15 cellular contexts compared by ENCODE assay signal in the genomic region with DNA sequence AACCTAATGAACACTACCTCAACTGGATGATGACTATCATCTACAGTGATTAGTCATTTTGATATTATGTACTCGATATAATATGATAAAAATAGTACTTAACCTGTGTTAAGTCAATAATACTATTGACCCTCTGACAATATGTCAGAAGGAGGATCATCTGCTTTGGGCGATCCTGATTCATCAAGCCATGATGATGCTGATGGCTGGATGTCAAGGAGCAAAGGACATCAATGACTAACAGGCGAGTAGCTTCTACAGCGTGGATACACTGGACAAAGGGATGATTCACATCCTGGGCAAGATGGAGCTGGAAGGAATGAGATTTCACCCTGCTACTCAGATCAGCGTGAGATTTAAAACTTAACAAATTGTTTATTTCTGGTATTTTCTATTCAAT.
DNase-seq lines count a peak whose midpoint lies in the region; ATAC-seq and TF ChIP-seq lines count a peak whose summit lies in the region.
"Had no signal": no experiment of that assay in that cellular context is flagged by ENCODE, and none has a peak within 500 bp of the region (broad histone marks: within the 10 kb centered on the region; RNA-seq: fewer than 3 reads in every experiment).

No MANE protein-coding gene starts in this region.

- no peaks in the 10 kb centered on the region for H3K27me3 ChIP-seq in brain microvascular endothelial cell (replicated peaks)
- H3K27me3 ChIP-seq in kidney epithelial cell (ENCODE audit: control insufficient read depth, insufficient read depth, low read length): no peaks in the 10 kb centered on the region
- no peaks in the 10 kb centered on the region for H3K27me3 ChIP-seq in lower lobe of right lung (ENCODE audit: low read depth)
- H3K27me3 ChIP-seq: body of pancreas, right lobe of liver, tibial nerve had no signal

- H3K4me3 ChIP-seq in brain microvascular endothelial cell (ENCODE audit: low read depth, low read length) (no peak overlapping the region), kidney epithelial cell (ENCODE audit: low read depth, low read length) (no peak overlapping the region), lower lobe of right lung (no peak overlapping the region)
- H3K4me3 ChIP-seq: body of pancreas, right lobe of liver, tibial nerve had no signal

- no peaks in the 10 kb centered on the region for H3K9me3 ChIP-seq in lower lobe of right lung
- H3K9me3 ChIP-seq: body of pancreas, right lobe of liver, tibial nerve had no signal

- peak overlapping the region; percentile 36 for H3K27ac ChIP-seq in brain microvascular endothelial cell
- H3K27ac ChIP-seq in lower lobe of right lung: no peak overlapping the region
- H3K27ac ChIP-seq: body of pancreas, C4-2B, right lobe of liver, tibial nerve had no signal

- no peaks in the 10 kb centered on the region for H3K36me3 ChIP-seq in brain microvascular endothelial cell (replicated peaks)
- no peaks in the 10 kb centered on the region for H3K36me3 ChIP-seq in kidney epithelial cell (ENCODE audit: control insufficient read depth, insufficient read depth, low read length)
- H3K36me3 ChIP-seq in lower lobe of right lung: no peaks in the 10 kb centered on the region
- H3K36me3 ChIP-seq: right lobe of liver, tibial nerve had no signal

- H3K4me1 ChIP-seq in lower lobe of right lung: no peaks in the 10 kb centered on the region
- H3K4me1 ChIP-seq: body of pancreas, right lobe of liver, tibial nerve had no signal

- DNase-seq in AG08396 (ENCODE audit: low spot score) (peak; percentile 31), HT1080 (ENCODE audit: low read depth) (peak; percentile 90), brain microvascular endothelial cell (peak; percentile 79), kidney epithelial cell (ENCODE audit: low read depth) (peak; percentile 55), cerebellum (ENCODE audit: low spot score) (no peak), lower lobe of right lung (no peak), left cardiac atrium (no peak)
- DNase-seq in activated CD4-positive, CD25-positive, alpha-beta regulatory T cell treated with anti-CD3 and anti-CD28 coated beads, Interleukin-2, amount 50 U/mL, for 72 hours: no peak
- DNase-seq: activated T-cell treated with anti-CD3 and anti-CD28 coated beads, Interleukin-2, amount 50 U/mL, for 1 hour; body of pancreas; GDM1; NCI-H748 treated with DMSO at 0.1 percent for 48 hours; right lobe of liver had no signal

- TF ChIP-seq CTCF in brain microvascular endothelial cell (IDR thresholded peaks at IDR 0.05; ENCODE audit: low read depth, low read length, missing control alignments) (no peak), kidney epithelial cell (IDR thresholded peaks at IDR 0.05; ENCODE audit: insufficient read depth, low read length, poor library complexity, severe bottlenecking) (no peak), lower lobe of right lung (IDR thresholded peaks at IDR 0.05) (no peak)

- intact Hi-C loops in lower lobe of right lung (cut with DNase I): no loop called here
- intact Hi-C loops in left cardiac atrium (cut with DNase I): no loop called here

- in situ Hi-C loops in brain microvascular endothelial cell (cut with HindIII; ENCODE audit: low pct_ligation_motif_present, low sequenced_read_pairs): no loop called here

- ATAC-seq in lower lobe of right lung (no peak), left cardiac atrium (no peak)
- ATAC-seq: body of pancreas had no signal

Comparison
In these comparisons a context has a peak if more than half of its experiments do, and no peak if none do; other contexts are left out.
1. DNase-seq: peak in AG08396 (single experiment), HT1080 (single experiment), brain microvascular endothelial cell (single experiment) and kidney epithelial cell (single experiment); none in cerebellum (single experiment), lower lobe of right lung (single experiment), left cardiac atrium (single experiment) and activated CD4-positive, CD25-positive, alpha-beta regulatory T cell treated with anti-CD3 and anti-CD28 coated beads, Interleukin-2, amount 50 U/mL, for 72 hours (single experiment).